Comparison of ENCODE assay signal across 1 cellular context in the genomic region with DNA sequence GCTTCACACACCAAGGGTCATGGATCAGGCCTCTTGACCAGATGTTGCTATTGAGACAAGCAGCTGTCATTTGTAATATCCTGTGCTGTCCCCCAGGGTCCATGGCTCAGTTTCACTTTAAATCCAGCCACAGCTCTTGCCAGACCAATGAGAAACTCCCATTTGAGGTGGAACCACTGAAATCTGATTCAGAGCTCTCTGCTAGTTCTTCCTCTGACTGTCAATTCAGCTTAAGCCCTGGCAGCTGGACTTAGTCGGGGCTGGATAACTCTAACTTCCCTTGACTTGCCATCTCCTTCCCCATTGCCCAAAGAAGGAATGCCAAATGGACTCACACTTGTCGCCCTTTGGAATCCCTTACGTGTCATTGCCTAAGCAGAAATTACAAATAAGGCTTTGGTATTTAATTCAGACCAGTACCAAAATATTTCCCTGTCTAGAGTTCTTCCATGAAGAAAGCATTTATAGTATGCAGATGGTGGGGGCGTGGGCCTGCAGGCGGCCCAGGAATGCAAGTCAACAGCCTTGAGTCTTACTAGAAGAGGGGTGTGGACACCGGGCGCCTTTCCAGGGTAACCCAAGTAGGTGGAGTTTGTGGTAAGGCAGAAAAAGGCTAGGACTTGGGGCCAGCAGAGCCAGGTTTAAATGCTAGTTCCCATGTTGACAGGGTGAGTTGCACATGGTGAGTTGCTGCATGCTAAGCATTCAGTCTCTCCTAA.
TF ChIP-seq lines count a peak whose summit lies in the region.

No MANE protein-coding gene starts in this region.

TF ChIP-seq in HepG2, 621 proteins besides CTCF, POLR2A, EP300 and RAD21 (continued from another document):
- TF ChIP-seq, protein P1, sequence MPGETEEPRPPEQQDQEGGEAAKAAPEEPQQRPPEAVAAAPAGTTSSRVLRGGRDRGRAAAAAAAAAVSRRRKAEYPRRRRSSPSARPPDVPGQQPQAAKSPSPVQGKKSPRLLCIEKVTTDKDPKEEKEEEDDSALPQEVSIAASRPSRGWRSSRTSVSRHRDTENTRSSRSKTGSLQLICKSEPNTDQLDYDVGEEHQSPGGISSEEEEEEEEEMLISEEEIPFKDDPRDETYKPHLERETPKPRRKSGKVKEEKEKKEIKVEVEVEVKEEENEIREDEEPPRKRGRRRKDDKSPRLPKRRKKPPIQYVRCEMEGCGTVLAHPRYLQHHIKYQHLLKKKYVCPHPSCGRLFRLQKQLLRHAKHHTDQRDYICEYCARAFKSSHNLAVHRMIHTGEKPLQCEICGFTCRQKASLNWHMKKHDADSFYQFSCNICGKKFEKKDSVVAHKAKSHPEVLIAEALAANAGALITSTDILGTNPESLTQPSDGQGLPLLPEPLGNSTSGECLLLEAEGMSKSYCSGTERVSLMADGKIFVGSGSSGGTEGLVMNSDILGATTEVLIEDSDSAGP (CRISPR knock-in tag; IDR thresholded peaks at IDR 0.05; ENCODE audit: borderline replicate concordance): no peak
- TF ChIP-seq REL (CRISPR knock-in tag; conservative IDR thresholded peaks at IDR 0.05) (no peak), GABPA (IDR thresholded peaks at IDR 0.05; ENCODE audit: low read depth, low read length) (no peak), GABPA (CRISPR knock-in tag; IDR thresholded peaks at IDR 0.05; ENCODE audit: low read depth) (no peak), CREB3 (CRISPR knock-in tag; IDR thresholded peaks at IDR 0.05) (no peak), ZNF547 (CRISPR knock-in tag; IDR thresholded peaks at IDR 0.05) (no peak), SRF (IDR thresholded peaks at IDR 0.05; ENCODE audit: low read depth, low read length) (no peak), ZNF710 (CRISPR knock-in tag; IDR thresholded peaks at IDR 0.05; ENCODE audit: borderline replicate concordance) (no peak), SOX5 (CRISPR knock-in tag; IDR thresholded peaks at IDR 0.05; ENCODE audit: borderline replicate concordance) (no peak), NCOA5 (CRISPR knock-in tag; IDR thresholded peaks at IDR 0.05) (no peak)
- TF ChIP-seq, protein P2, sequence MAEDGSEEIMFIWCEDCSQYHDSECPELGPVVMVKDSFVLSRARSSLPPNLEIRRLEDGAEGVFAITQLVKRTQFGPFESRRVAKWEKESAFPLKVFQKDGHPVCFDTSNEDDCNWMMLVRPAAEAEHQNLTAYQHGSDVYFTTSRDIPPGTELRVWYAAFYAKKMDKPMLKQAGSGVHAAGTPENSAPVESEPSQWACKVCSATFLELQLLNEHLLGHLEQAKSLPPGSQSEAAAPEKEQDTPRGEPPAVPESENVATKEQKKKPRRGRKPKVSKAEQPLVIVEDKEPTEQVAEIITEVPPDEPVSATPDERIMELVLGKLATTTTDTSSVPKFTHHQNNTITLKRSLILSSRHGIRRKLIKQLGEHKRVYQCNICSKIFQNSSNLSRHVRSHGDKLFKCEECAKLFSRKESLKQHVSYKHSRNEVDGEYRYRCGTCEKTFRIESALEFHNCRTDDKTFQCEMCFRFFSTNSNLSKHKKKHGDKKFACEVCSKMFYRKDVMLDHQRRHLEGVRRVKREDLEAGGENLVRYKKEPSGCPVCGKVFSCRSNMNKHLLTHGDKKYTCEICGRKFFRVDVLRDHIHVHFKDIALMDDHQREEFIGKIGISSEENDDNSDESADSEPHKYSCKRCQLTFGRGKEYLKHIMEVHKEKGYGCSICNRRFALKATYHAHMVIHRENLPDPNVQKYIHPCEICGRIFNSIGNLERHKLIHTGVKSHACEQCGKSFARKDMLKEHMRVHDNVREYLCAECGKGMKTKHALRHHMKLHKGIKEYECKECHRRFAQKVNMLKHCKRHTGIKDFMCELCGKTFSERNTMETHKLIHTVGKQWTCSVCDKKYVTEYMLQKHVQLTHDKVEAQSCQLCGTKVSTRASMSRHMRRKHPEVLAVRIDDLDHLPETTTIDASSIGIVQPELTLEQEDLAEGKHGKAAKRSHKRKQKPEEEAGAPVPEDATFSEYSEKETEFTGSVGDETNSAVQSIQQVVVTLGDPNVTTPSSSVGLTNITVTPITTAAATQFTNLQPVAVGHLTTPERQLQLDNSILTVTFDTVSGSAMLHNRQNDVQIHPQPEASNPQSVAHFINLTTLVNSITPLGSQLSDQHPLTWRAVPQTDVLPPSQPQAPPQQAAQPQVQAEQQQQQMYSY (CRISPR knock-in tag; IDR thresholded peaks at IDR 0.05): no peak
TF ChIP-seq in HepG2: peak in this region for 0.
